Comparison of ENCODE assay signal across 6 cellular contexts in genomic region chr5:175910072-175910471, GRCh38. TPM values are rescaled to one million over a fixed set of nuclear protein-coding genes. Genes with fewer than 3 reads are reported as not detected.
"Had no signal": no experiment of that assay in that cellular context is flagged by ENCODE, and none has a peak within 500 bp of the region (broad histone marks: within the 10 kb centered on the region; RNA-seq: fewer than 3 reads in every experiment).

No MANE protein-coding gene starts in this region.

RNA-seq across cellular contexts. Expression of gene CPLX2, which starts 38.7 kb away (rescaled TPM):
- total RNA-seq: cardiac muscle cell, endothelial cell of umbilical vein, left lung, subcutaneous adipose tissue, tibial nerve, ureter had no signal
